8 cellular contexts compared by ENCODE assay signal in the genomic region with DNA sequence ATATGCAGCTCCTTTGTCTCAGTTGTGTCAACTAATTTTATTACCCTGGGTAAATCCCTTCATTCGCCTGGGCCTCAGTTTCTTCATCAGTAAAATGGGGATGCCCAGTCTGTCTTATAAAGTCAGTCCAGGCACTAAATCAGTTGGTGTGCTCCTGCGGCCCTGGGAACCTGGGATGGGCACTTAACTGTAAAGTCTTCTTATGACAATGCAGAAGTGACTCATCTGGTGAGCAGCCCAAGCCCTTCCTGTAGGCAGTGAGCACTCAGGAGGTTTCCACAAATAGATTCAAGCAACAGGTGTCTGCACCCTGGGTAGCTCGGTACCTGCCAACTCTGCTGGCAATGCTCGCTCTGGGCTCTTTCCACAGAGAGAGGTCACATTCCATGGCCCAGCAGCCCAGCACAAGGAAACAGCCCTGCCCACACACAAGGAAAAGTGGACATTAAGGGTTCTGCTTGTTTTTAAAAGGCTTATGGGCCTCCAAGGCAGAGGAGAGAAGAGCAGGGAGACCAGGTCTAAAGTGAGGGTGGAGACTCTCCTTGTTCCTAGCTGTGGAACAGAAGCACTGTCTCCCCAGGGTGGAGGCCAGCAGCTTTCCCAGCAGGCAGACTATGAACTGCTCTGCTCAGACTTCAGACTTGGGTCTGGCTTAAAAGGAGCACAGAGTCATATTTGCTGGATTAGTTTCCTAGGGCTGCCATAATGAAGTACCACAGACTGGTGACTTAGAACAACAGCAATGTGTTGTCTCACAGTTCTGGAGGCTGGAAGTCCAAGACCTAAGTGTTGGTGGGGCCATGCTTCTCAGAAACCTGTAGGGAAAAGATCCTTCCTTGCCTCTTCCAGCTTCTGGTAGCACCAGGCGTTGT.
DNase-seq lines count a peak whose midpoint lies in the region; ATAC-seq, FAIRE-seq and TF ChIP-seq lines count a peak whose summit lies in the region.

No MANE protein-coding gene starts in this region.

- H3K9me3 Mint-ChIP-seq in Calu3 (ENCODE audit: low read depth, unreplicated experiment) (no peaks in the 10 kb centered on the region), astrocyte (ENCODE audit: unreplicated experiment) (peaks cover 2% of the 10 kb centered on the region), neural crest cell (no peaks in the 10 kb centered on the region)
- no peaks in the 10 kb centered on the region for H3K9me3 Mint-ChIP-seq in activated T-helper 2 cell treated with anti-CD3 and anti-CD28 coated beads, Interferon-gamma antibody, Interleukin-2, Interleukin-4, amounts not matched to agents 10 μg/mL and 5 μg/mL and 100 μg/mL, durations not matched to agents 14 hours and 24 hours and 36 hours

- no peaks in the 10 kb centered on the region for H3K27me3 ChIP-seq in astrocyte (ENCODE audit: insufficient read depth, low read length)

- TF ChIP-seq CTCF in Calu3 (IDR thresholded peaks at IDR 0.05; ENCODE audit: unreplicated experiment) (no peak), astrocyte (IDR thresholded peaks at IDR 0.05; ENCODE audit: insufficient read depth, low read depth, low read length) (no peak), neural crest cell (conservative IDR thresholded peaks at IDR 0.05) (no peak)

- H3K27me3 Mint-ChIP-seq in Calu3 (ENCODE audit: unreplicated experiment) (no peaks in the 10 kb centered on the region), astrocyte (ENCODE audit: low read depth, unreplicated experiment) (peaks cover 16% of the 10 kb centered on the region), neural crest cell (ENCODE audit: low read depth) (no peaks in the 10 kb centered on the region)
- peaks cover 9% of the 10 kb centered on the region for H3K27me3 Mint-ChIP-seq in activated T-helper 2 cell treated with anti-CD3 and anti-CD28 coated beads, Interferon-gamma antibody, Interleukin-2, Interleukin-4, amounts not matched to agents 10 μg/mL and 5 μg/mL and 100 μg/mL, durations not matched to agents 14 hours and 24 hours and 36 hours (ENCODE audit: low read depth)

- peak; percentile 94 for ATAC-seq in GM19468 (IDR thresholded peaks at IDR 0.05; ENCODE audit: extremely low read depth, unreplicated experiment)
- ATAC-seq in HG03439 (IDR thresholded peaks at IDR 0.05; ENCODE audit: unreplicated experiment): peak; percentile 96

- no peak for FAIRE-seq in astrocyte (lab: Jason Lieb, UNC)

- intact Hi-C loops in Calu3 (cut with micrococcal nuclease; ENCODE audit: unreplicated experiment): loop anchor here (2.0 kb wide), 1 partner anchor 80 kb away; no protein-coding TSS in a partner anchor
- intact Hi-C loops in activated T-helper 2 cell treated with anti-CD3 and anti-CD28 coated beads, Interferon-gamma antibody, Interleukin-2, Interleukin-4, amounts not matched to agents 10 μg/mL and 5 μg/mL and 100 μg/mL, durations not matched to agents 14 hours and 24 hours and 36 hours (cut with micrococcal nuclease): no loop called here

- no peaks in the 10 kb centered on the region for H4K20me1 ChIP-seq in astrocyte (ENCODE audit: insufficient read depth, low read length)

- H3K36me3 ChIP-seq in astrocyte (ENCODE audit: insufficient read depth, low read length): no peaks in the 10 kb centered on the region

- peak overlapping the region; percentile 5 for H3K4me3 Mint-ChIP-seq in Calu3 (ENCODE audit: low read depth, unreplicated experiment)
- H3K4me3 Mint-ChIP-seq in astrocyte (ENCODE audit: unreplicated experiment): no peak overlapping the region
- no peak overlapping the region for H3K4me3 Mint-ChIP-seq in neural crest cell
- no peak overlapping the region for H3K4me3 Mint-ChIP-seq in activated T-helper 2 cell treated with anti-CD3 and anti-CD28 coated beads, Interferon-gamma antibody, Interleukin-2, Interleukin-4, amounts not matched to agents 10 μg/mL and 5 μg/mL and 100 μg/mL, durations not matched to agents 14 hours and 24 hours and 36 hours (ENCODE audit: low read depth)

- BruUV-seq in Calu3 (replicated peaks; lab: Mats Ljungman, UMichigan): no TSS peak

- peaks cover 11% of the 10 kb centered on the region for H3K4me1 ChIP-seq in astrocyte (ENCODE audit: insufficient read depth, low read length)

- H3K4me3 ChIP-seq in astrocyte (ENCODE audit: insufficient read depth, low read depth, low read length): no peak overlapping the region

- H3K9ac ChIP-seq in astrocyte (ENCODE audit: low read length): no peak overlapping the region

- H3K9me3 ChIP-seq in astrocyte (ENCODE audit: insufficient read depth, low read depth, low read length): no peaks in the 10 kb centered on the region

- H3K27ac Mint-ChIP-seq in Calu3 (ENCODE audit: unreplicated experiment) (peak overlapping the region; percentile 78), astrocyte (ENCODE audit: unreplicated experiment) (peak overlapping the region; percentile 21), neural crest cell (ENCODE audit: unreplicated experiment) (peak overlapping the region; percentile 20)
- no peak overlapping the region for H3K27ac Mint-ChIP-seq in activated T-helper 2 cell treated with anti-CD3 and anti-CD28 coated beads, Interferon-gamma antibody, Interleukin-2, Interleukin-4, amounts not matched to agents 10 μg/mL and 5 μg/mL and 100 μg/mL, durations not matched to agents 14 hours and 24 hours and 36 hours

- peaks cover 8% of the 10 kb centered on the region for H3K36me3 Mint-ChIP-seq in Calu3 (ENCODE audit: insufficient read depth, unreplicated experiment)
- no peaks in the 10 kb centered on the region for H3K36me3 Mint-ChIP-seq in astrocyte (ENCODE audit: low read depth, unreplicated experiment)
- no peaks in the 10 kb centered on the region for H3K36me3 Mint-ChIP-seq in neural crest cell (ENCODE audit: low read depth)
- H3K36me3 Mint-ChIP-seq in activated T-helper 2 cell treated with anti-CD3 and anti-CD28 coated beads, Interferon-gamma antibody, Interleukin-2, Interleukin-4, amounts not matched to agents 10 μg/mL and 5 μg/mL and 100 μg/mL, durations not matched to agents 14 hours and 24 hours and 36 hours (ENCODE audit: low read depth): no peaks in the 10 kb centered on the region

- no peak overlapping the region for H2AFZ ChIP-seq in astrocyte (ENCODE audit: low read depth, low read length)

- H3K79me2 ChIP-seq in astrocyte (ENCODE audit: insufficient read depth, low read length): no peaks in the 10 kb centered on the region

- peak overlapping the region; percentile 31 for H3K4me2 ChIP-seq in astrocyte (ENCODE audit: low read length)

- DNase-seq in Calu3: peak; percentile 62
- DNase-seq in astrocyte (ENCODE audit: low read depth): peak; percentile 90
- DNase-seq in neural crest cell (ENCODE audit: low read depth, low spot score): no peak
- DNase-seq in HuH-7.5 (ENCODE audit: low spot score): no peak
- no peak for DNase-seq in activated T-helper 2 cell treated with anti-CD3 and anti-CD28 coated beads, Interferon-gamma antibody, Interleukin-2, Interleukin-4, amounts not matched to agents 10 μg/mL and 5 μg/mL and 100 μg/mL, durations not matched to agents 14 hours and 24 hours and 36 hours (ENCODE audit: low spot score)
- DNase-seq in SHP77 treated with DMSO at 0.1 percent for 48 hours (lab: John Stamatoyannopoulos, UW): no peak

- peak overlapping the region; percentile 1 for H3K27ac ChIP-seq in astrocyte (ENCODE audit: low read depth, low read length)

- CTCF ChIA-PET in Calu3 (lab: Charles Lee): interaction anchor here (0.6 to 1.3 kb wide), 4 partner anchors 9 to 34 kb away, joined by 3 read pairs; no protein-coding TSS in a partner anchor

- H3K4me1 Mint-ChIP-seq in Calu3 (ENCODE audit: low read depth, unreplicated experiment) (peaks cover 39% of the 10 kb centered on the region), astrocyte (ENCODE audit: low read depth, unreplicated experiment) (peaks cover 20% of the 10 kb centered on the region), neural crest cell (peaks cover 7% of the 10 kb centered on the region)
- H3K4me1 Mint-ChIP-seq in activated T-helper 2 cell treated with anti-CD3 and anti-CD28 coated beads, Interferon-gamma antibody, Interleukin-2, Interleukin-4, amounts not matched to agents 10 μg/mL and 5 μg/mL and 100 μg/mL, durations not matched to agents 14 hours and 24 hours and 36 hours (ENCODE audit: low read depth): peaks cover 5% of the 10 kb centered on the region

Comparison
In these comparisons a context has a peak if more than half of its experiments do, and no peak if none do; other contexts are left out.
1. DNase-seq: peak in Calu3 (single experiment) and astrocyte (single experiment); none in neural crest cell (single experiment), HuH-7.5 (single experiment), activated T-helper 2 cell treated with anti-CD3 and anti-CD28 coated beads, Interferon-gamma antibody, Interleukin-2, Interleukin-4, amounts not matched to agents 10 μg/mL and 5 μg/mL and 100 μg/mL, durations not matched to agents 14 hours and 24 hours and 36 hours (single experiment) and SHP77 treated with DMSO at 0.1 percent for 48 hours (single experiment).